Comparison of ENCODE assay signal across 10 cellular contexts in genomic region chr10:8404721-8405120, GRCh38.
A peak's percentile ranks its signal among the peaks of the same experiment; 100 is the strongest.
DNase-seq lines count a peak whose midpoint lies in the region; ATAC-seq and TF ChIP-seq lines count a peak whose summit lies in the region.
"Had no signal": no experiment of that assay in that cellular context is flagged by ENCODE, and none has a peak within 500 bp of the region (broad histone marks: within the 10 kb centered on the region; RNA-seq: fewer than 3 reads in every experiment).

No MANE protein-coding gene starts in this region.

- H3K4me3 ChIP-seq in dorsolateral prefrontal cortex = no peak overlapping the region
- no peak overlapping the region for H3K4me3 ChIP-seq in colonic mucosa
- H3K4me3 ChIP-seq: K562 had no signal

- no peaks in the 10 kb centered on the region for H3K9me3 Mint-ChIP-seq in activated CD4-positive, alpha-beta T cell treated with anti-CD3 and anti-CD28 coated beads for 36 hours (ENCODE audit: low read depth)
- no peaks in the 10 kb centered on the region for H3K9me3 Mint-ChIP-seq in T-helper 2 cell treated with Interferon-gamma antibody and Interleukin-4, amounts not matched to agents 5 μg/mL and 100 μg/mL, for 36 hours
- H3K9me3 Mint-ChIP-seq in stimulated activated effector memory CD8-positive, alpha-beta T cell treated with anti-CD3 and anti-CD28 coated beads, Interleukin-12 subunit alpha, Interleukin-12 subunit beta, amount 100 ng/mL, for 72 hours = no peaks in the 10 kb centered on the region

- intact Hi-C loops in activated CD4-positive, alpha-beta T cell treated with anti-CD3 and anti-CD28 coated beads for 36 hours (cut with DNase I, micrococcal nuclease) = loop anchor here (2.0 to 5.0 kb wide), 7 partner anchors 42 to 688 kb away; no protein-coding TSS in a partner anchor
- intact Hi-C loops in dorsolateral prefrontal cortex (cut with DNase I) = no loop called here
- intact Hi-C loops in colonic mucosa (cut with DNase I) = no loop called here

- H3K4me3 Mint-ChIP-seq in activated CD4-positive, alpha-beta T cell treated with anti-CD3 and anti-CD28 coated beads for 36 hours = peak overlapping the region; percentile 55
- H3K4me3 Mint-ChIP-seq in T-helper 2 cell treated with Interferon-gamma antibody and Interleukin-4, amounts not matched to agents 5 μg/mL and 100 μg/mL, for 36 hours = peak overlapping the region; percentile 73
- H3K4me3 Mint-ChIP-seq in stimulated activated effector memory CD8-positive, alpha-beta T cell treated with anti-CD3 and anti-CD28 coated beads, Interleukin-12 subunit alpha, Interleukin-12 subunit beta, amount 100 ng/mL, for 72 hours = peak overlapping the region; percentile 56

- ATAC-seq in activated CD4-positive, alpha-beta T cell treated with anti-CD3 and anti-CD28 coated beads for 36 hours = peak; percentile 10
- ATAC-seq in HG02973 (IDR thresholded peaks at IDR 0.05; ENCODE audit: unreplicated experiment) = peak; percentile 83
- ATAC-seq in stimulated activated effector memory CD8-positive, alpha-beta T cell treated with anti-CD3 and anti-CD28 coated beads, Interleukin-12 subunit alpha, Interleukin-12 subunit beta, amount 100 ng/mL, for 72 hours = peak; percentile 45

- H3K36me3 ChIP-seq in colonic mucosa = no peaks in the 10 kb centered on the region
- H3K36me3 ChIP-seq: brain microvascular endothelial cell had no signal

- peaks cover 69% of the 10 kb centered on the region for H3K4me1 Mint-ChIP-seq in activated CD4-positive, alpha-beta T cell treated with anti-CD3 and anti-CD28 coated beads for 36 hours
- peaks cover 80% of the 10 kb centered on the region for H3K4me1 Mint-ChIP-seq in T-helper 2 cell treated with Interferon-gamma antibody and Interleukin-4, amounts not matched to agents 5 μg/mL and 100 μg/mL, for 36 hours (ENCODE audit: low read depth)
- peaks cover 73% of the 10 kb centered on the region for H3K4me1 Mint-ChIP-seq in stimulated activated effector memory CD8-positive, alpha-beta T cell treated with anti-CD3 and anti-CD28 coated beads, Interleukin-12 subunit alpha, Interleukin-12 subunit beta, amount 100 ng/mL, for 72 hours

- H3K27ac ChIP-seq in dorsolateral prefrontal cortex = no peak overlapping the region
- H3K27ac ChIP-seq in colonic mucosa = no peak overlapping the region
- H3K27ac ChIP-seq: brain microvascular endothelial cell had no signal

- no peaks in the 10 kb centered on the region for H3K36me3 Mint-ChIP-seq in activated CD4-positive, alpha-beta T cell treated with anti-CD3 and anti-CD28 coated beads for 36 hours (ENCODE audit: low read depth)
- H3K36me3 Mint-ChIP-seq in T-helper 2 cell treated with Interferon-gamma antibody and Interleukin-4, amounts not matched to agents 5 μg/mL and 100 μg/mL, for 36 hours (ENCODE audit: low read depth) = peaks cover 7% of the 10 kb centered on the region
- no peaks in the 10 kb centered on the region for H3K36me3 Mint-ChIP-seq in stimulated activated effector memory CD8-positive, alpha-beta T cell treated with anti-CD3 and anti-CD28 coated beads, Interleukin-12 subunit alpha, Interleukin-12 subunit beta, amount 100 ng/mL, for 72 hours

- POLR2A ChIA-PET in activated CD4-positive, alpha-beta T cell treated with anti-CD3 and anti-CD28 coated beads for 36 hours (lab: Charles Lee) = no interaction called here

- TF ChIP-seq CTCF in dorsolateral prefrontal cortex (IDR thresholded peaks at IDR 0.05 in 54 of 56, conservative IDR thresholded peaks at IDR 0.05 in 2 of 56; ENCODE audit: low read depth in 1 of 56, partially characterized antibody in 56 of 56) (no peak), colonic mucosa (IDR thresholded peaks at IDR 0.05) (no peak)

- H3K27me3 ChIP-seq in dorsolateral prefrontal cortex (peaks cover 0 to 29% (median 2%) of the 10 kb centered on the region in 45 donors), colonic mucosa (no peaks in the 10 kb centered on the region)
- H3K27me3 ChIP-seq: brain microvascular endothelial cell had no signal

- H3K9ac ChIP-seq in colonic mucosa (ENCODE audit: low read depth in 2 of 2, low read length in 2 of 2) = no peak overlapping the region

- CTCF ChIA-PET in activated CD4-positive, alpha-beta T cell treated with anti-CD3 and anti-CD28 coated beads for 36 hours (lab: Charles Lee) = interaction anchor here (0.8 kb wide), 1 partner anchor 53 kb away, joined by 3 read pairs; no protein-coding TSS in a partner anchor

- peak; percentile 49 for DNase-seq in activated CD4-positive, alpha-beta T cell treated with anti-CD3 and anti-CD28 coated beads for 36 hours
- no peak for DNase-seq in activated CD4-positive, alpha-beta T cell treated with anti-CD3 and anti-CD28 coated beads, Interleukin-2, amount 50 U/mL, for 48 hours
- peak; percentile 57 for DNase-seq in T-helper 2 cell treated with Interferon-gamma antibody and Interleukin-4, amounts not matched to agents 5 μg/mL and 100 μg/mL, for 36 hours (ENCODE audit: low spot score)
- DNase-seq in stimulated activated effector memory CD8-positive, alpha-beta T cell treated with anti-CD3 and anti-CD28 coated beads, Interleukin-12 subunit alpha, Interleukin-12 subunit beta, amount 100 ng/mL, for 72 hours (ENCODE audit: low spot score in 2 of 2) = no peak
- DNase-seq in dorsolateral prefrontal cortex = no peak
- DNase-seq in GM19238 (ENCODE audit: insufficient read length, low spot score) = no peak
- no peak for DNase-seq in colonic mucosa
- DNase-seq: brain microvascular endothelial cell had no signal

- H3K9me3 ChIP-seq in colonic mucosa = no peaks in the 10 kb centered on the region

- H3K27me3 Mint-ChIP-seq in activated CD4-positive, alpha-beta T cell treated with anti-CD3 and anti-CD28 coated beads for 36 hours = no peaks in the 10 kb centered on the region
- H3K27me3 Mint-ChIP-seq in T-helper 2 cell treated with Interferon-gamma antibody and Interleukin-4, amounts not matched to agents 5 μg/mL and 100 μg/mL, for 36 hours (ENCODE audit: low read depth) = no peaks in the 10 kb centered on the region

- no peaks in the 10 kb centered on the region for H3K4me1 ChIP-seq in colonic mucosa

- peak overlapping the region; percentile 73 for H3K27ac Mint-ChIP-seq in activated CD4-positive, alpha-beta T cell treated with anti-CD3 and anti-CD28 coated beads for 36 hours
- peak overlapping the region; percentile 91 for H3K27ac Mint-ChIP-seq in T-helper 2 cell treated with Interferon-gamma antibody and Interleukin-4, amounts not matched to agents 5 μg/mL and 100 μg/mL, for 36 hours
- H3K27ac Mint-ChIP-seq in stimulated activated effector memory CD8-positive, alpha-beta T cell treated with anti-CD3 and anti-CD28 coated beads, Interleukin-12 subunit alpha, Interleukin-12 subunit beta, amount 100 ng/mL, for 72 hours = peak overlapping the region; percentile 91

Comparison
In these comparisons a context has a peak if more than half of its experiments do, and no peak if none do; other contexts are left out.
1. DNase-seq: peak in activated CD4-positive, alpha-beta T cell treated with anti-CD3 and anti-CD28 coated beads for 36 hours (single experiment) and T-helper 2 cell treated with Interferon-gamma antibody and Interleukin-4, amounts not matched to agents 5 μg/mL and 100 μg/mL, for 36 hours (single experiment); none in activated CD4-positive, alpha-beta T cell treated with anti-CD3 and anti-CD28 coated beads, Interleukin-2, amount 50 U/mL, for 48 hours (0 of 2), stimulated activated effector memory CD8-positive, alpha-beta T cell treated with anti-CD3 and anti-CD28 coated beads, Interleukin-12 subunit alpha, Interleukin-12 subunit beta, amount 100 ng/mL, for 72 hours (0 of 2), dorsolateral prefrontal cortex (0 of 10), GM19238 (single experiment) and colonic mucosa (single experiment).
2. ATAC-seq: peak in every context shown above with its lines; median percentile 83 in HG02973; 45 in stimulated activated effector memory CD8-positive, alpha-beta T cell treated with anti-CD3 and anti-CD28 coated beads, Interleukin-12 subunit alpha, Interleukin-12 subunit beta, amount 100 ng/mL, for 72 hours; 10 in activated CD4-positive, alpha-beta T cell treated with anti-CD3 and anti-CD28 coated beads for 36 hours.
3. intact Hi-C loops: an anchor here in activated CD4-positive, alpha-beta T cell treated with anti-CD3 and anti-CD28 coated beads for 36 hours (2.0 to 5.0 kb wide); none called in dorsolateral prefrontal cortex and colonic mucosa.
4. Peak in every context shown above with its lines, with median percentiles within 50 percentile points of each other: H3K27ac Mint-ChIP-seq and H3K4me3 Mint-ChIP-seq.